In genomic region chr3:23646201-23646955, GRCh38 we compare ENCODE assay signal across 19 cellular contexts.
DNase-seq lines count a peak whose midpoint lies in the region; ATAC-seq and TF ChIP-seq lines count a peak whose summit lies in the region.
"Had no signal": no experiment of that assay in that cellular context is flagged by ENCODE, and none has a peak within 500 bp of the region (broad histone marks: within the 10 kb centered on the region; RNA-seq: fewer than 3 reads in every experiment).

No MANE protein-coding gene starts in this region.

- H3K79me2 ChIP-seq in mammary epithelial cell (ENCODE audit: insufficient read depth, low read length): no peaks in the 10 kb centered on the region

- in situ Hi-C loops in mammary epithelial cell (cut with MboI; ENCODE audit: low sequenced_read_pairs in 2 of 2): no loop called here

- H2AFZ ChIP-seq in mammary epithelial cell (ENCODE audit: low read depth, low read length): peak overlapping the region; percentile 12

- TF ChIP-seq CTCF in mammary epithelial cell (conservative IDR thresholded peaks at IDR 0.05 in 1 of 2, IDR thresholded peaks at IDR 0.05 in 1 of 2; ENCODE audit: extremely low read depth in 1 of 2, insufficient read depth in 1 of 2, low read depth in 1 of 2, low read length in 2 of 2) (no peak), breast epithelium (IDR thresholded peaks at IDR 0.05) (no peak)

- DNase-seq in mammary epithelial cell (peak; percentile 24), breast epithelium (ENCODE audit: low spot score in 2 of 2) (no peak), amniotic epithelial cell (ENCODE audit: low read depth) (peak; percentile 17), left colon (no peak), islet precursor cell (no peak), SK-N-DZ (ENCODE audit: low spot score) (no peak)
- DNase-seq: DMS79 treated with DMSO at 0.1 percent for 48 hours; HFFc6; IMR-90; NCI-H1092 treated with DMSO at 0.1 percent for 48 hours; NCI-H2081; NCI-H2171 treated with DMSO at 0.1 percent for 48 hours; NCI-H446; NCI-H69; NK-92 treated with Interleukin-12 subunit alpha and Interleukin-12 subunit beta, amount 100 ng/mL, for 24 hours; RPMI8226; SIG-M5 had no signal

- H3K36me3 ChIP-seq in mammary epithelial cell (ENCODE audit: insufficient read depth, low read length): no peaks in the 10 kb centered on the region
- H3K36me3 ChIP-seq in breast epithelium: no peaks in the 10 kb centered on the region

- H3K9ac ChIP-seq in mammary epithelial cell (ENCODE audit: insufficient read depth, low read length): no peak overlapping the region

- no peaks in the 10 kb centered on the region for H4K20me1 ChIP-seq in mammary epithelial cell (ENCODE audit: insufficient read depth, low read length)

- no peak overlapping the region for H3K4me2 ChIP-seq in mammary epithelial cell (ENCODE audit: insufficient read depth, low read depth, low read length)

- intact Hi-C loops in mammary epithelial cell (cut with micrococcal nuclease): no loop called here
- intact Hi-C loops in breast epithelium (cut with DNase I; ENCODE audit: low total_unique reads): no loop called here
- intact Hi-C loops in left colon (cut with DNase I, micrococcal nuclease): no loop called here

- WGBS in mammary epithelial cell (ENCODE audit: low coverage, missing lambda C conversion rate): 71% methylated on average over 8 of the region's 8 CpGs

- H3K27ac ChIP-seq in mammary epithelial cell (ENCODE audit: insufficient read depth, low read depth, low read length) (no peak overlapping the region), breast epithelium (no peak overlapping the region)

- H3K4me3 ChIP-seq in mammary epithelial cell (replicated peaks in 1 of 3; ENCODE audit: insufficient read depth in 1 of 3, low read depth in 2 of 3, low read length in 3 of 3) (no peak overlapping the region), breast epithelium (no peak overlapping the region)

- CTCF ChIA-PET in mammary epithelial cell (lab: Charles Lee; ENCODE audit: low non-redundant PET): no interaction called here

- dilution Hi-C loops in mammary epithelial cell (cut with HindIII; ENCODE audit: low sequenced_read_pairs): no loop called here

- BruUV-seq in mammary epithelial cell (replicated peaks; lab: Mats Ljungman, UMichigan): no TSS peak

- no peaks in the 10 kb centered on the region for H3K9me3 ChIP-seq in mammary epithelial cell (replicated peaks; ENCODE audit: insufficient read depth, low read length)
- no peaks in the 10 kb centered on the region for H3K9me3 ChIP-seq in breast epithelium

- no peak for TF ChIP-seq POLR2A in breast epithelium (IDR thresholded peaks at IDR 0.05)

- H3K27me3 ChIP-seq in mammary epithelial cell (ENCODE audit: insufficient read depth, low read length): no peaks in the 10 kb centered on the region
- no peaks in the 10 kb centered on the region for H3K27me3 ChIP-seq in breast epithelium

- H3K4me1 ChIP-seq in mammary epithelial cell (ENCODE audit: insufficient read depth, low read length) (peaks cover 34% of the 10 kb centered on the region), breast epithelium (no peaks in the 10 kb centered on the region)

- peak; percentile 79 for ATAC-seq in left colon
- ATAC-seq in HG03439 (IDR thresholded peaks at IDR 0.05; ENCODE audit: unreplicated experiment): no peak
- no peak for ATAC-seq in HG03342 (IDR thresholded peaks at IDR 0.05; ENCODE audit: unreplicated experiment)

Comparison
In these comparisons a context has a peak if more than half of its experiments do, and no peak if none do; other contexts are left out.
1. DNase-seq: peak in mammary epithelial cell (single experiment) and amniotic epithelial cell (single experiment); none in breast epithelium (0 of 2), left colon (0 of 2), islet precursor cell (single experiment) and SK-N-DZ (single experiment).